28 cellular contexts compared by ENCODE assay signal in the genomic region with DNA sequence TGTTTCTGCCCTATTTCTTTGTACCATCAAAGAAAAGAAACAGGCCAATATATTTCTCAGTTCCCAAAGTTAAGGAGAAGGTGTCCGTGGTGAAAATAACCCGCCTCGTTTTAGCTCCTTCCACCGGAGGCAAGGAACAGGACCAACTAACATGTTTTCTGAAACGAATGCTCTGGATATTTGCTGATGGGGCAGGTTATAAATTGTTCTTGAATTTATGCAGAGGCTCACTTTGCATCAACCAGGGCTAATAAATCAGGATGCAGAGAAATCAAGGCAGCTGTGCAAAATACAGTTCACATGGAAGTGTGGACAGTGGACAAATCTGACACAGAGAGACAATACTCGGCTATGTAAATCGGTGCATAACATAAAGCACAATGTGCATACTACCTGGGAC.
"Had no signal": no experiment of that assay in that cellular context is flagged by ENCODE, and none has a peak within 500 bp of the region (broad histone marks: within the 10 kb centered on the region; RNA-seq: fewer than 3 reads in every experiment).

No MANE protein-coding gene starts in this region.

- H3K27ac ChIP-seq: colonic mucosa, coronary artery, epithelial cell of prostate, esophagus muscularis mucosa, esophagus squamous epithelium, foreskin keratinocyte, gastrocnemius medialis, gastroesophageal sphincter, heart left ventricle, heart right ventricle had no signal

- DNase-seq: colonic mucosa; cortex of kidney; dermis blood vessel endothelial cell; dorsolateral prefrontal cortex; effector CD4-positive, alpha-beta T cell; effector CD8-positive, alpha-beta T cell; effector memory CD4-positive, alpha-beta T cell; effector memory CD8-positive, alpha-beta T cell; endodermal cell; erythroblast; esophagus squamous epithelium; foreskin fibroblast; foreskin keratinocyte; foreskin melanocyte; gastrocnemius medialis; glutamatergic neuron; head of caudate nucleus; heart left ventricle; heart right ventricle had no signal

- ATAC-seq: effector memory CD8-positive, alpha-beta T cell; esophagus mucosa; foreskin keratinocyte; gastrocnemius medialis; gastroesophageal sphincter; heart left ventricle; heart right ventricle had no signal

- H3K36me3 ChIP-seq: colonic mucosa, esophagus muscularis mucosa, esophagus squamous epithelium, gastrocnemius medialis, gastroesophageal sphincter, heart left ventricle, heart right ventricle had no signal

- H3K9me3 ChIP-seq: colonic mucosa, esophagus muscularis mucosa, esophagus squamous epithelium, gastrocnemius medialis, gastroesophageal sphincter had no signal

- H3K4me3 ChIP-seq: colonic mucosa, coronary artery, dorsolateral prefrontal cortex, esophagus muscularis mucosa, esophagus squamous epithelium, gastrocnemius medialis, gastroesophageal sphincter, heart left ventricle, heart right ventricle had no signal

- FAIRE-seq: colon, endometrium, endothelial cell of umbilical vein, frontal cortex had no signal

- H3K4me1 ChIP-seq: colonic mucosa, esophagus muscularis mucosa, esophagus squamous epithelium, foreskin keratinocyte, gastrocnemius medialis, gastroesophageal sphincter, heart left ventricle, heart right ventricle had no signal

- H3K27me3 ChIP-seq: colonic mucosa, dorsolateral prefrontal cortex, esophagus muscularis mucosa, esophagus squamous epithelium, foreskin keratinocyte, gastrocnemius medialis, gastroesophageal sphincter had no signal
